Comparison of ENCODE assay signal across 6 cellular contexts in the genomic region with DNA sequence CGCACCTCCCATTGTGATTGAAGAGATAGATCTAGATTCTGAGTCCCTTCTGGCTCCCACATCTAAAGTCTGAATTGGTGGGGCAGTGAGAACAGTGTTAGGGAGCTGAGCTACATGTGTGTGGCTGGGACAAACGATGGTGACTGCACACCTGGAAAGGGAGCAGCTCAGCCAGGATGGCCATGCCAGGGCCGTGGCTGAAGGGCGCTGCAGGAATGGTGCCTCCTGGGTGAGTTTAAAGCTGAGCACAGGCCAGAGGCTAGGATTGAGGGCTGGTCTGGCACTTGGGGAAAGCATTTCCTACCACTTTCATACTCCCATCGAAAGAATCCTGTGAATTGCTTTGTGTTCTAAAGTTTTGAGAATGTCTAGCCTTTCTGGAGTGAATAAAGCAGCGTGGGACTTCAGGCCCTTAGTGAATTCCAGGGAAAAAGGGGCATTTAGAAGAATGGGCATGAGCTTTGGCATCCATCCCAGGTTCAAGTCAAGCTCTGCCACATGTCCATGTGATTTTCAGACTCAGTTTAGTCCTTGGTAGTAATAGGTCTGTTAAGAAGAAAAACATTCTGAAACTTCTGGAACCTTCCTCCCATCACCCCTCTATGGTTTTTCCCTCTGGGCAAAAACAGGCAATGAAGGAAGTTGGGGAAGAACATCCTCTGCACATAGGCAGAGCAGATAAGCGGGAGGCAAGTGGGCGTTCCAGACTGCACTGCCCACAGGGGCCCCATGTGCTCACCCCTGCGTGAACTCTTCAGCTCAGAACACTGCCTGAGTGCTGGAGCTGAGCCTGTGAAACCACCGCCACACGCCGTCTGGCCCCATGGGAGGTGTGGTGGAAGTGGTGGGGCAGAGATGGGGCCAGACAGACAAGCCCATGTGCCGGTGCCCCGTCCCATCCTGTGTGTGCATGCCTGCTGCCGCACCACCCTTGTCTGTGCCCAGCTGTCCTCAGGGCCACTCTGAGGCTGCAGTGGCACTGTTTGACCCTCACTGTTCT. TPM values are rescaled to one million over a fixed set of nuclear protein-coding genes. Genes with fewer than 3 reads are reported as not detected.
DNase-seq lines count a peak whose midpoint lies in the region; ATAC-seq lines count a peak whose summit lies in the region.

No MANE protein-coding gene starts in this region.

- H3K27ac Mint-ChIP-seq in activated T-helper 1 cell treated with anti-CD3 and anti-CD28 coated beads, Interleukin-12 subunit alpha, Interleukin-12 subunit beta, Interleukin-2, Interleukin-4 antibody, amounts not matched to agents 30 ng/mL and 10 ng/mL and 1 ng/mL, durations not matched to agents 14 hours and 24 hours and 36 hours: peak overlapping the region; percentile 23

- DNase-seq in GF-D8 (lab: John Stamatoyannopoulos, UW) (peak; percentile 79), hepatic stellate cell (ENCODE audit: low spot score) (no peak)
- no peak for DNase-seq in activated T-helper 1 cell treated with anti-CD3 and anti-CD28 coated beads, Interleukin-12 subunit alpha, Interleukin-12 subunit beta, Interleukin-2, Interleukin-4 antibody, amounts not matched to agents 30 ng/mL and 10 ng/mL and 1 ng/mL, durations not matched to agents 14 hours and 24 hours and 36 hours (ENCODE audit: low spot score)
- no peak for DNase-seq in activated CD4-positive, alpha-beta T cell treated with anti-CD3 and anti-CD28 coated beads for 48 hours
- no peak for DNase-seq in stimulated activated CD4-positive, alpha-beta T cell treated with anti-CD3 and anti-CD28 coated beads, Interleukin-2, amount 100 ng/mL, for 24 hours

- H3K36me3 Mint-ChIP-seq in activated T-helper 1 cell treated with anti-CD3 and anti-CD28 coated beads, Interleukin-12 subunit alpha, Interleukin-12 subunit beta, Interleukin-2, Interleukin-4 antibody, amounts not matched to agents 30 ng/mL and 10 ng/mL and 1 ng/mL, durations not matched to agents 14 hours and 24 hours and 36 hours (ENCODE audit: low read depth): peaks cover 31% of the 10 kb centered on the region

- no peaks in the 10 kb centered on the region for H3K4me1 Mint-ChIP-seq in activated T-helper 1 cell treated with anti-CD3 and anti-CD28 coated beads, Interleukin-12 subunit alpha, Interleukin-12 subunit beta, Interleukin-2, Interleukin-4 antibody, amounts not matched to agents 30 ng/mL and 10 ng/mL and 1 ng/mL, durations not matched to agents 14 hours and 24 hours and 36 hours (ENCODE audit: low read depth)

- peak; percentile 88 for ATAC-seq in HG02588 (IDR thresholded peaks at IDR 0.05; ENCODE audit: unreplicated experiment)

- H3K9me3 Mint-ChIP-seq in activated T-helper 1 cell treated with anti-CD3 and anti-CD28 coated beads, Interleukin-12 subunit alpha, Interleukin-12 subunit beta, Interleukin-2, Interleukin-4 antibody, amounts not matched to agents 30 ng/mL and 10 ng/mL and 1 ng/mL, durations not matched to agents 14 hours and 24 hours and 36 hours: no peaks in the 10 kb centered on the region

- H3K4me3 Mint-ChIP-seq in activated T-helper 1 cell treated with anti-CD3 and anti-CD28 coated beads, Interleukin-12 subunit alpha, Interleukin-12 subunit beta, Interleukin-2, Interleukin-4 antibody, amounts not matched to agents 30 ng/mL and 10 ng/mL and 1 ng/mL, durations not matched to agents 14 hours and 24 hours and 36 hours: no peak overlapping the region

- no peaks in the 10 kb centered on the region for H3K27me3 Mint-ChIP-seq in activated T-helper 1 cell treated with anti-CD3 and anti-CD28 coated beads, Interleukin-12 subunit alpha, Interleukin-12 subunit beta, Interleukin-2, Interleukin-4 antibody, amounts not matched to agents 30 ng/mL and 10 ng/mL and 1 ng/mL, durations not matched to agents 14 hours and 24 hours and 36 hours (ENCODE audit: insufficient read depth)

- intact Hi-C loops in activated T-helper 1 cell treated with anti-CD3 and anti-CD28 coated beads, Interleukin-12 subunit alpha, Interleukin-12 subunit beta, Interleukin-2, Interleukin-4 antibody, amounts not matched to agents 30 ng/mL and 10 ng/mL and 1 ng/mL, durations not matched to agents 14 hours and 24 hours and 36 hours (cut with micrococcal nuclease): no loop called here

RNA-seq across cellular contexts. Expression of gene CPNE9, which starts 12.9 kb away (rescaled TPM):
- 0.93 TPM in 1 of 2 replicates, not detected in the other for total RNA-seq in activated T-helper 1 cell treated with anti-CD3 and anti-CD28 coated beads, Interleukin-12 subunit alpha, Interleukin-12 subunit beta, Interleukin-2, Interleukin-4 antibody, amounts not matched to agents 30 ng/mL and 10 ng/mL and 1 ng/mL, durations not matched to agents 14 hours and 24 hours and 36 hours

RNA-seq across cellular contexts. Expression of gene BRPF1, which starts 40.8 kb away (rescaled TPM):
- total RNA-seq in activated T-helper 1 cell treated with anti-CD3 and anti-CD28 coated beads, Interleukin-12 subunit alpha, Interleukin-12 subunit beta, Interleukin-2, Interleukin-4 antibody, amounts not matched to agents 30 ng/mL and 10 ng/mL and 1 ng/mL, durations not matched to agents 14 hours and 24 hours and 36 hours: 44.6 and 45.9 TPM in 2 replicates

RNA-seq across cellular contexts. Expression of gene MTMR14, which starts 41.4 kb away (rescaled TPM):
- 42.9 and 46.9 TPM in 2 replicates for total RNA-seq in activated T-helper 1 cell treated with anti-CD3 and anti-CD28 coated beads, Interleukin-12 subunit alpha, Interleukin-12 subunit beta, Interleukin-2, Interleukin-4 antibody, amounts not matched to agents 30 ng/mL and 10 ng/mL and 1 ng/mL, durations not matched to agents 14 hours and 24 hours and 36 hours

RNA-seq across cellular contexts. Expression of gene OGG1, which starts 59.0 kb away (rescaled TPM):
- 40.2 and 40.6 TPM in 2 replicates for total RNA-seq in activated T-helper 1 cell treated with anti-CD3 and anti-CD28 coated beads, Interleukin-12 subunit alpha, Interleukin-12 subunit beta, Interleukin-2, Interleukin-4 antibody, amounts not matched to agents 30 ng/mL and 10 ng/mL and 1 ng/mL, durations not matched to agents 14 hours and 24 hours and 36 hours
